22 cellular contexts compared by ENCODE assay signal in genomic region chr22:48844096-48844675, GRCh38.
"Had no signal": no experiment of that assay in that cellular context is flagged by ENCODE, and none has a peak within 500 bp of the region (broad histone marks: within the 10 kb centered on the region; RNA-seq: fewer than 3 reads in every experiment).

No MANE protein-coding gene starts in this region.

- DNase-seq: IMR-90; Karpas-422; KG1; MG63; NCI-H1105 treated with DMSO at 0.1 percent for 48 hours; NCI-H1417 treated with DMSO at 0.1 percent for 48 hours; NCI-H1694 treated with DMSO at 0.1 percent for 48 hours; NCI-H1930; NCI-H2081; NCI-H2107; NCI-H2227 treated with DMSO at 0.1 percent for 48 hours; NCI-H524; NCI-H526 treated with DMSO at 0.1 percent for 48 hours; NCI-H748 treated with DMSO at 0.1 percent for 48 hours; NK-92 treated with Interleukin-12 subunit alpha and Interleukin-12 subunit beta, amount 100 ng/mL, for 24 hours; PC-3; SHP77 treated with DMSO at 0.1 percent for 48 hours; SJCRH30 had no signal

- H3K9me3 ChIP-seq: MG63, SJCRH30 had no signal

- FAIRE-seq: HepG2 had no signal

- H3K27me3 ChIP-seq: MG63 had no signal

- H3K36me3 ChIP-seq: MG63, SJCRH30 had no signal

- H3K4me3 ChIP-seq: MG63, SJCRH30 had no signal

- H3K27ac ChIP-seq: RWPE1, SJCRH30 had no signal

- ATAC-seq: HepG2, Panc1, PC-3, SK-N-SH treated with all-trans-retinoic acid at 6 μM for 48 hours had no signal

- H3K4me1 ChIP-seq: SJCRH30 had no signal
